15 cellular contexts compared by ENCODE assay signal in the genomic region with DNA sequence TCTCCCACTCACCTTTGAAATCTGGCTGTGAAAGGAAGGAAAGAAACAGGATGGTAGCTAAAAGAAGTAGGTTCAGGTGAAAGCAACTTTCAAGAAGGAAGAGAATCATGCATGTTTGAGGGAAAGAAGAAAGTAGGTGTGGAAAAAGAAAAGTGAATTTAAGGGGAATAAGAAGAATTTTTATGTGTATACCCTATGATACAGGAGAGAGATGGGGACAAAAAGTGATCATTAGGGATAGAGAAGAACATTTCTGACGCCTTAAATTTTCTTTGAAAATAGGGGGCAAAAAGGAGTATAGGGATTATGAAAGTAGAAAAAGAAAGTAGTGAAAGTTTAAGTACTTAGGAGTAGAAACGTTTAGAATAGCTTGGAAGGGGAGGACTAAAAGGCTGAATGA. TPM values are rescaled to one million over a fixed set of nuclear protein-coding genes. Genes with fewer than 3 reads are reported as not detected.
DNase-seq lines count a peak whose midpoint lies in the region; ATAC-seq lines count a peak whose summit lies in the region.
"Had no signal": no experiment of that assay in that cellular context is flagged by ENCODE, and none has a peak within 500 bp of the region (broad histone marks: within the 10 kb centered on the region; RNA-seq: fewer than 3 reads in every experiment).

No MANE protein-coding gene starts in this region.

- peaks cover 3% of the 10 kb centered on the region for H3K4me1 Mint-ChIP-seq in activated CD4-positive, alpha-beta T cell treated with anti-CD3 and anti-CD28 coated beads, Interleukin-2, amount 10 ng/mL, durations not matched to agents 7 days and 5 days
- H3K4me1 Mint-ChIP-seq in CD4-positive, alpha-beta memory T cell, result no peaks in the 10 kb centered on the region
- peaks cover 2% of the 10 kb centered on the region for H3K4me1 Mint-ChIP-seq in T-helper 17 cell
- H3K4me1 Mint-ChIP-seq in naive thymus-derived CD8-positive, alpha-beta T cell, result peaks cover 0 to 7% (median under 1%) of the 10 kb centered on the region in 4 donors
- no peaks in the 10 kb centered on the region for H3K4me1 Mint-ChIP-seq in T-cell

- H3K9me3 Mint-ChIP-seq in activated CD4-positive, alpha-beta T cell treated with anti-CD3 and anti-CD28 coated beads, Interleukin-2, amount 10 ng/mL, durations not matched to agents 7 days and 5 days, result no peaks in the 10 kb centered on the region
- peaks cover 0 to 4% (median 0%) of the 10 kb centered on the region in 8 donors for H3K9me3 Mint-ChIP-seq in CD4-positive, alpha-beta memory T cell
- peaks cover 0 to 5% (median 0%) of the 10 kb centered on the region in 9 donors for H3K9me3 Mint-ChIP-seq in naive thymus-derived CD8-positive, alpha-beta T cell
- peaks cover 3 to 4% (median 4%) of the 10 kb centered on the region in 3 donors for H3K9me3 Mint-ChIP-seq in T-cell
- H3K9me3 Mint-ChIP-seq: CD4-positive, CD25-positive, alpha-beta regulatory T cell had no signal

- peaks cover 63% of the 10 kb centered on the region for H3K36me3 Mint-ChIP-seq in activated CD4-positive, alpha-beta T cell treated with anti-CD3 and anti-CD28 coated beads, Interleukin-2, amount 10 ng/mL, durations not matched to agents 7 days and 5 days (ENCODE audit: low read depth)
- H3K36me3 Mint-ChIP-seq in CD4-positive, alpha-beta memory T cell, result peaks cover 56 to 73% of the 10 kb centered on the region in 2 donors
- peaks cover 22% of the 10 kb centered on the region for H3K36me3 Mint-ChIP-seq in T-helper 17 cell (ENCODE audit: low read depth)
- H3K36me3 Mint-ChIP-seq in naive thymus-derived CD8-positive, alpha-beta T cell, result peaks cover 24 to 86% (median 56%) of the 10 kb centered on the region in 3 donors
- H3K36me3 Mint-ChIP-seq in T-cell, result peaks cover 67% of the 10 kb centered on the region

- H3K27ac Mint-ChIP-seq in activated CD4-positive, alpha-beta T cell treated with anti-CD3 and anti-CD28 coated beads, Interleukin-2, amount 10 ng/mL, durations not matched to agents 7 days and 5 days, result peak overlapping the region; percentile 17
- peak overlapping the region in 4 of 7 donors; percentile 4 to 54 (median 29) for H3K27ac Mint-ChIP-seq in CD4-positive, alpha-beta memory T cell
- H3K27ac Mint-ChIP-seq in T-helper 17 cell, result peak overlapping the region; percentile 22
- peak overlapping the region in 6 of 10 donors; percentile 1 to 44 (median 20) for H3K27ac Mint-ChIP-seq in naive thymus-derived CD8-positive, alpha-beta T cell
- no peak overlapping the region for H3K27ac Mint-ChIP-seq in T-cell
- H3K27ac Mint-ChIP-seq: CD4-positive, CD25-positive, alpha-beta regulatory T cell had no signal

- DNase-seq in activated CD4-positive, alpha-beta T cell treated with anti-CD3 and anti-CD28 coated beads, Interleukin-2, amount 10 ng/mL, durations not matched to agents 7 days and 5 days, result no peak
- no peak for DNase-seq in activated CD4-positive, alpha-beta T cell treated with anti-CD3 and anti-CD28 coated beads, Interleukin-2, amount 50 U/mL, for 4 hours
- DNase-seq in CD4-positive, alpha-beta memory T cell, result no peak
- DNase-seq in T-helper 17 cell, result no peak
- DNase-seq in naive thymus-derived CD8-positive, alpha-beta T cell, result no peak
- no peak for DNase-seq in activated CD4-positive, CD25-positive, alpha-beta regulatory T cell (lab: John Stamatoyannopoulos, UW)
- no peak for DNase-seq in T-cell
- DNase-seq: 8988T; AML-193; CD4-positive, CD25-positive, alpha-beta regulatory T cell; DMS79; HCEC 1CT had no signal

- no peaks in the 10 kb centered on the region for H3K27me3 ChIP-seq in CD4-positive, alpha-beta memory T cell (ENCODE audit: insufficient read depth, low read length)
- H3K27me3 ChIP-seq: BLaER1 had no signal

- POLR2A ChIA-PET in activated CD4-positive, alpha-beta T cell treated with anti-CD3 and anti-CD28 coated beads, Interleukin-2, amount 10 ng/mL, durations not matched to agents 7 days and 5 days (lab: Charles Lee), result no interaction called here
- POLR2A ChIA-PET in CD4-positive, alpha-beta memory T cell (lab: Charles Lee; ENCODE audit: partially characterized antibody), result no interaction called here
- POLR2A ChIA-PET in naive thymus-derived CD8-positive, alpha-beta T cell (lab: Charles Lee), result no interaction called here
- POLR2A ChIA-PET in T-cell (lab: Charles Lee), result interaction anchor here in 1 of 2 donors (0.7 kb wide), 1 partner anchor 9 kb away, joined by 3 read pairs; no protein-coding TSS in a partner anchor

- no peaks in the 10 kb centered on the region for H3K9me3 ChIP-seq in CD4-positive, alpha-beta memory T cell (ENCODE audit: control insufficient read depth in 1 of 2, low read length in 2 of 2)
- no peaks in the 10 kb centered on the region for H3K9me3 ChIP-seq in T-helper 17 cell (ENCODE audit: control insufficient read depth, low read length, poor library complexity, severe bottlenecking)

- CTCF ChIA-PET in activated CD4-positive, alpha-beta T cell treated with anti-CD3 and anti-CD28 coated beads, Interleukin-2, amount 10 ng/mL, durations not matched to agents 7 days and 5 days (lab: Charles Lee), result interaction anchor here (1.0 to 2.4 kb wide), 4 partner anchors 9 to 17 kb away, joined by 3 to 6 read pairs (median 4); no protein-coding TSS in a partner anchor
- CTCF ChIA-PET in CD4-positive, alpha-beta memory T cell (lab: Charles Lee; ENCODE audit: partially characterized antibody), result no interaction called here
- CTCF ChIA-PET in T-cell (lab: Charles Lee), result interaction anchor here in 1 of 2 donors (0.5 kb wide), 1 partner anchor 216 kb away, joined by 5 read pairs; no protein-coding TSS in a partner anchor

- intact Hi-C loops in CD4-positive, alpha-beta memory T cell (cut with micrococcal nuclease), result no loop called here

- H3K27ac ChIP-seq in CD4-positive, alpha-beta memory T cell (ENCODE audit: low read depth, low read length), result no peak overlapping the region
- H3K27ac ChIP-seq: BLaER1, HL-60 had no signal

- no peaks in the 10 kb centered on the region for H3K4me1 ChIP-seq in CD4-positive, alpha-beta memory T cell (ENCODE audit: insufficient read depth, low read length)
- H3K4me1 ChIP-seq: BLaER1 had no signal

- no peaks in the 10 kb centered on the region for H3K27me3 Mint-ChIP-seq in activated CD4-positive, alpha-beta T cell treated with anti-CD3 and anti-CD28 coated beads, Interleukin-2, amount 10 ng/mL, durations not matched to agents 7 days and 5 days
- no peaks in the 10 kb centered on the region for H3K27me3 Mint-ChIP-seq in CD4-positive, alpha-beta memory T cell
- H3K27me3 Mint-ChIP-seq in T-helper 17 cell (no peaks in the 10 kb centered on the region), T-cell (no peaks in the 10 kb centered on the region)
- H3K27me3 Mint-ChIP-seq in naive thymus-derived CD8-positive, alpha-beta T cell, result no peaks in the 10 kb centered on the region
- H3K27me3 Mint-ChIP-seq: CD4-positive, CD25-positive, alpha-beta regulatory T cell had no signal

- H3K4me3 Mint-ChIP-seq in activated CD4-positive, alpha-beta T cell treated with anti-CD3 and anti-CD28 coated beads, Interleukin-2, amount 10 ng/mL, durations not matched to agents 7 days and 5 days, result no peak overlapping the region
- H3K4me3 Mint-ChIP-seq in CD4-positive, alpha-beta memory T cell, result no peak overlapping the region
- H3K4me3 Mint-ChIP-seq in T-helper 17 cell (no peak overlapping the region), T-cell (no peak overlapping the region)
- no peak overlapping the region for H3K4me3 Mint-ChIP-seq in naive thymus-derived CD8-positive, alpha-beta T cell
- H3K4me3 Mint-ChIP-seq: CD4-positive, CD25-positive, alpha-beta regulatory T cell had no signal

- H3K36me3 ChIP-seq in CD4-positive, alpha-beta memory T cell (ENCODE audit: insufficient read depth, low read length), result peaks cover 24% of the 10 kb centered on the region

- ATAC-seq in T-helper 17 cell, result no peak
- no peak for ATAC-seq in naive thymus-derived CD8-positive, alpha-beta T cell
- no peak for ATAC-seq in T-cell (replicated peaks in 1 of 4)
- ATAC-seq: GM12878 had no signal

- no peak overlapping the region for H3K4me3 ChIP-seq in CD4-positive, alpha-beta memory T cell (ENCODE audit: low read length in 2 of 2)
- H3K4me3 ChIP-seq: BLaER1, GM12878 had no signal

RNA-seq across cellular contexts. Expression of gene KRIT1, which starts 15.2 kb away (rescaled TPM):
- 10 to 100 TPM; 45.8 to 49.0 TPM for total RNA-seq in activated CD4-positive, alpha-beta T cell treated with anti-CD3 and anti-CD28 coated beads, Interleukin-2, amount 10 ng/mL, durations not matched to agents 7 days and 5 days
- 10 to 100 TPM; 66.0 to 80.7 TPM for total RNA-seq in CD4-positive, alpha-beta memory T cell
- polyA plus RNA-seq in CD4-positive, alpha-beta memory T cell, result 10 to 100 TPM in 1 of 2 donors, 1 to 10 TPM in 1; 7.7 to 21.4 TPM
- 10 to 100 TPM; 41.1 to 58.3 TPM for total RNA-seq in T-helper 17 cell
- 10 to 100 TPM; 67.3 to 67.8 TPM for total RNA-seq in naive thymus-derived CD8-positive, alpha-beta T cell
- 10 to 100 TPM; 11.2 to 20.1 (median 17.6) TPM for polyA plus RNA-seq in naive thymus-derived CD8-positive, alpha-beta T cell
- total RNA-seq in T-cell, result 10 to 100 TPM; 44.8 to 65.6 (median 48.9) TPM

RNA-seq across cellular contexts. Expression of gene ANKIB1, which starts 15.2 kb away (rescaled TPM):
- total RNA-seq in activated CD4-positive, alpha-beta T cell treated with anti-CD3 and anti-CD28 coated beads, Interleukin-2, amount 10 ng/mL, durations not matched to agents 7 days and 5 days, result 10 to 100 TPM; 57.7 to 82.0 TPM
- 10 to 100 TPM; 77.7 to 78.5 TPM for total RNA-seq in CD4-positive, alpha-beta memory T cell
- polyA plus RNA-seq in CD4-positive, alpha-beta memory T cell, result 10 to 100 TPM in 1 of 2 donors, 1 to 10 TPM in 1; 3.7 to 10.2 TPM
- total RNA-seq in T-helper 17 cell (10 to 100 TPM; 51.1 to 54.7 TPM), T-cell (10 to 100 TPM; 59.8 to 86.0 (median 62.5) TPM)
- total RNA-seq in naive thymus-derived CD8-positive, alpha-beta T cell, result 10 to 100 TPM; 75.8 to 91.0 TPM
- 10 to 100 TPM in 1 of 3 donors, 1 to 10 TPM in 2; 5.1 to 12.7 (median 9.8) TPM for polyA plus RNA-seq in naive thymus-derived CD8-positive, alpha-beta T cell

RNA-seq across cellular contexts. Expression of gene LRRD1, which starts 51.6 kb away (rescaled TPM):
- total RNA-seq in activated CD4-positive, alpha-beta T cell treated with anti-CD3 and anti-CD28 coated beads, Interleukin-2, amount 10 ng/mL, durations not matched to agents 7 days and 5 days, result not detected
- total RNA-seq in CD4-positive, alpha-beta memory T cell, result not detected
- not detected for polyA plus RNA-seq in CD4-positive, alpha-beta memory T cell
- total RNA-seq in T-helper 17 cell (under 1 TPM in 1 of 2 donors, not detected in 1; 0.22 TPM), T-cell (not detected)
- total RNA-seq in naive thymus-derived CD8-positive, alpha-beta T cell, result under 1 TPM in 1 of 2 experiments, not detected in 1; 0.18 TPM
- not detected for polyA plus RNA-seq in naive thymus-derived CD8-positive, alpha-beta T cell
- polyA plus RNA-seq: GM12878 had no signal

Comparison
In these comparisons a context has a peak if more than half of its experiments do, and no peak if none do; other contexts are left out.
1. H3K27ac Mint-ChIP-seq: peak in activated CD4-positive, alpha-beta T cell treated with anti-CD3 and anti-CD28 coated beads, Interleukin-2, amount 10 ng/mL, durations not matched to agents 7 days and 5 days (single experiment), CD4-positive, alpha-beta memory T cell (4 of 7), T-helper 17 cell (single experiment) and naive thymus-derived CD8-positive, alpha-beta T cell (6 of 10); none in T-cell (0 of 2).